In genomic region chr14:54781936-54782802, GRCh38 we compare ENCODE assay signal across 25 cellular contexts.
DNase-seq lines count a peak whose midpoint lies in the region; ATAC-seq and TF ChIP-seq lines count a peak whose summit lies in the region.
"Had no signal": no experiment of that assay in that cellular context is flagged by ENCODE, and none has a peak within 500 bp of the region (broad histone marks: within the 10 kb centered on the region; RNA-seq: fewer than 3 reads in every experiment).

No MANE protein-coding gene starts in this region.

- H3K4me1 ChIP-seq in right cardiac atrium (ENCODE audit: control insufficient read depth, insufficient read depth, low read length) (peaks cover 14% of the 10 kb centered on the region), MM.1S (ENCODE audit: low read length) (no peaks in the 10 kb centered on the region), gastrocnemius medialis (peaks cover 45 to 53% of the 10 kb centered on the region in 2 donors)
- H3K4me1 ChIP-seq: vagina had no signal

- no peak overlapping the region for H3K27ac ChIP-seq in right cardiac atrium (ENCODE audit: low read length)
- no peak overlapping the region for H3K27ac ChIP-seq in MM.1S (ENCODE audit: low read length)
- peak overlapping the region; percentile 98 to 100 (median 99) for H3K27ac ChIP-seq in gastrocnemius medialis
- H3K27ac ChIP-seq: GM23248, vagina, VCaP had no signal

- H3K9ac ChIP-seq in MM.1S (ENCODE audit: low read length): no peak overlapping the region
- H3K9ac ChIP-seq: GM23248 had no signal

- peak; percentile 60 for DNase-seq in cardiac septum (ENCODE audit: low spot score)
- DNase-seq in right cardiac atrium: no peak
- DNase-seq in MM.1S: no peak
- peak; percentile 57 for DNase-seq in chondrocyte (ENCODE audit: low spot score)
- no peak for DNase-seq in gastrocnemius medialis
- DNase-seq in LoVo (ENCODE audit: low spot score): no peak
- DNase-seq in activated effector memory CD4-positive, alpha-beta T cell treated with Interleukin-2 at 50 U/mL for 16 hours: no peak
- DNase-seq: activated CD4-positive, alpha-beta T cell treated with anti-CD3 and anti-CD28 coated beads, Interleukin-2, amount 50 U/mL, for 4 hours; activated T-cell treated with anti-CD3 and anti-CD28 coated beads, Interleukin-2, amount 50 U/mL, for 24 hours; CD4-positive, alpha-beta T cell; DMS153; effector memory CD8-positive, alpha-beta T cell; esophagus squamous epithelium; GF-D8; GM23248; NCI-H1930; NCI-H226; occipital lobe; retina had no signal

- peaks cover 3% of the 10 kb centered on the region for H3K4me1 Mint-ChIP-seq in chondrocyte (ENCODE audit: low read depth)

- H3K79me2 ChIP-seq in MM.1S (ENCODE audit: low read length): no peaks in the 10 kb centered on the region

- no peak for TF ChIP-seq POLR2A in gastrocnemius medialis (IDR thresholded peaks at IDR 0.05)

- no peak for TF ChIP-seq CTCF in MM.1S (IDR thresholded peaks at IDR 0.05; ENCODE audit: low read length)
- TF ChIP-seq CTCF in chondrocyte (IDR thresholded peaks at IDR 0.05): no peak
- no peak for TF ChIP-seq CTCF in gastrocnemius medialis (IDR thresholded peaks at IDR 0.05 in 4 of 5, conservative IDR thresholded peaks at IDR 0.05 in 1 of 5)

- peaks cover 41% of the 10 kb centered on the region for H3K36me3 Mint-ChIP-seq in chondrocyte (ENCODE audit: low read depth)
- H3K36me3 Mint-ChIP-seq: activated naive CD4-positive, alpha-beta T cell treated with anti-CD3 and anti-CD28 coated beads, Interleukin-2, amount 50 U/mL, for 24 hours had no signal

- H3K4me2 ChIP-seq in MM.1S (ENCODE audit: low read depth, low read length): peak overlapping the region; percentile 49

- intact Hi-C loops in cardiac septum (cut with DNase I) (no loop called here), right cardiac atrium (cut with DNase I) (no loop called here), gastrocnemius medialis (cut with DNase I; ENCODE audit: low total_unique reads) (loop anchor here (10.0 kb wide), 1 partner anchor 623 kb away; no protein-coding TSS in a partner anchor)

- H3F3A ChIP-seq in MM.1S (ENCODE audit: insufficient read depth, low read length): no peaks in the 10 kb centered on the region

- no peaks in the 10 kb centered on the region for H3K9me3 ChIP-seq in right cardiac atrium (ENCODE audit: control insufficient read depth, low read length)
- no peaks in the 10 kb centered on the region for H3K9me3 ChIP-seq in MM.1S (replicated peaks; ENCODE audit: insufficient read depth, low read length)
- no peaks in the 10 kb centered on the region for H3K9me3 ChIP-seq in gastrocnemius medialis
- H3K9me3 ChIP-seq: esophagus squamous epithelium, left lung, vagina had no signal

- no peak overlapping the region for H3K27ac Mint-ChIP-seq in chondrocyte (ENCODE audit: unreplicated experiment)
- H3K27ac Mint-ChIP-seq: activated naive CD4-positive, alpha-beta T cell treated with anti-CD3 and anti-CD28 coated beads, Interleukin-2, amount 50 U/mL, for 24 hours; activated T-cell treated with anti-CD3 and anti-CD28 coated beads, Interleukin-2, amount 50 U/mL, for 24 hours; CD4-positive, alpha-beta T cell; effector memory CD8-positive, alpha-beta T cell had no signal

- in situ Hi-C loops in gastrocnemius medialis (cut with MboI; ENCODE audit: low sequenced_read_pairs in 4 of 4): no loop called here

- no peaks in the 10 kb centered on the region for H3K9me2 ChIP-seq in MM.1S (replicated peaks; ENCODE audit: insufficient read depth, low read length)

- no peak for ATAC-seq in right cardiac atrium
- ATAC-seq in gastrocnemius medialis: no peak
- no peak for ATAC-seq in HG02840 (IDR thresholded peaks at IDR 0.05; ENCODE audit: low FRiP score, unreplicated experiment)
- ATAC-seq: Panc1 had no signal

- no peak overlapping the region for H2AFZ ChIP-seq in MM.1S (ENCODE audit: low read length)
- H2AFZ ChIP-seq: GM23248 had no signal

- no peaks in the 10 kb centered on the region for H4K20me1 ChIP-seq in MM.1S (ENCODE audit: insufficient read depth, low read length)

- 79% methylated on average over 21 of the region's 21 CpGs for WGBS in right cardiac atrium

- no peaks in the 10 kb centered on the region for H3K27me3 Mint-ChIP-seq in chondrocyte (ENCODE audit: low read depth)
- H3K27me3 Mint-ChIP-seq: activated naive CD4-positive, alpha-beta T cell treated with anti-CD3 and anti-CD28 coated beads, Interleukin-2, amount 50 U/mL, for 24 hours; activated T-cell treated with anti-CD3 and anti-CD28 coated beads, Interleukin-2, amount 50 U/mL, for 24 hours; CD4-positive, alpha-beta T cell had no signal

- H3K27me3 ChIP-seq in right cardiac atrium (ENCODE audit: control insufficient read depth, insufficient read depth): no peaks in the 10 kb centered on the region
- no peaks in the 10 kb centered on the region for H3K27me3 ChIP-seq in MM.1S (replicated peaks; ENCODE audit: insufficient read depth, low read length)
- H3K27me3 ChIP-seq in gastrocnemius medialis: no peaks in the 10 kb centered on the region
- H3K27me3 ChIP-seq: esophagus squamous epithelium, left lung, vagina had no signal

- H3K4me3 ChIP-seq in right cardiac atrium (ENCODE audit: low read length) (no peak overlapping the region), MM.1S (ENCODE audit: low read length) (no peak overlapping the region), gastrocnemius medialis (no peak overlapping the region)
- H3K4me3 ChIP-seq: esophagus squamous epithelium, GM23248, left lung, vagina had no signal

- H3K36me3 ChIP-seq in MM.1S (replicated peaks; ENCODE audit: insufficient read depth, low read length): no peaks in the 10 kb centered on the region
- H3K36me3 ChIP-seq in gastrocnemius medialis: peaks cover 0 to 9% of the 10 kb centered on the region in 2 donors

- H3K9me3 Mint-ChIP-seq in chondrocyte (ENCODE audit: low read depth): no peaks in the 10 kb centered on the region
- H3K9me3 Mint-ChIP-seq: activated naive CD4-positive, alpha-beta T cell treated with anti-CD3 and anti-CD28 coated beads, Interleukin-2, amount 50 U/mL, for 24 hours; activated T-cell treated with anti-CD3 and anti-CD28 coated beads, Interleukin-2, amount 50 U/mL, for 24 hours; CD4-positive, alpha-beta T cell; effector memory CD8-positive, alpha-beta T cell had no signal

- H3K4me3 Mint-ChIP-seq in chondrocyte (ENCODE audit: unreplicated experiment): no peak overlapping the region
- H3K4me3 Mint-ChIP-seq: activated naive CD4-positive, alpha-beta T cell treated with anti-CD3 and anti-CD28 coated beads, Interleukin-2, amount 50 U/mL, for 24 hours; activated T-cell treated with anti-CD3 and anti-CD28 coated beads, Interleukin-2, amount 50 U/mL, for 24 hours; CD4-positive, alpha-beta T cell; effector memory CD8-positive, alpha-beta T cell had no signal

Comparison
In these comparisons a context has a peak if more than half of its experiments do, and no peak if none do; other contexts are left out.
1. DNase-seq: peak in cardiac septum (single experiment) and chondrocyte (single experiment); none in right cardiac atrium (0 of 3), MM.1S (single experiment), gastrocnemius medialis (0 of 2), LoVo (single experiment) and activated effector memory CD4-positive, alpha-beta T cell treated with Interleukin-2 at 50 U/mL for 16 hours (single experiment).
2. H3K27ac ChIP-seq: peak in gastrocnemius medialis (4 of 4); none in right cardiac atrium (single experiment) and MM.1S (single experiment).